In genomic region chr17:65423346-65424140, GRCh38 we compare ENCODE assay signal across 21 cellular contexts.
DNase-seq lines count a peak whose midpoint lies in the region; ATAC-seq, FAIRE-seq and TF ChIP-seq lines count a peak whose summit lies in the region.
"Had no signal": no experiment of that assay in that cellular context is flagged by ENCODE, and none has a peak within 500 bp of the region (broad histone marks: within the 10 kb centered on the region; RNA-seq: fewer than 3 reads in every experiment).

No MANE protein-coding gene starts in this region.

- TF ChIP-seq POLR2A in IMR-90 (IDR thresholded peaks at IDR 0.05; ENCODE audit: low read depth, low read length) = no peak
- no peak for TF ChIP-seq POLR2A in H1 (IDR thresholded peaks at IDR 0.05; ENCODE audit: control extremely low read depth in 1 of 2, low read depth in 2 of 2, low read length in 2 of 2)
- no peak for TF ChIP-seq POLR2A in esophagus muscularis mucosa (IDR thresholded peaks at IDR 0.05; ENCODE audit: low read depth)

- CTCF ChIA-PET in IMR-90 (lab: Yijun Ruan, JAX) = no interaction called here
- CTCF ChIA-PET in H1 (lab: Charles Lee; ENCODE audit: partially characterized antibody) = interaction anchor here (0.8 to 1.7 kb wide), 4 partner anchors 10 to 165 kb away, joined by 3 to 4 read pairs (median 4); no protein-coding TSS in a partner anchor
- CTCF ChIA-PET in Caco-2 (lab: Charles Lee) = interaction anchor here (0.8 kb wide), 1 partner anchor 37 kb away, joined by 3 read pairs; no protein-coding TSS in a partner anchor

- H3K79me1 ChIP-seq in IMR-90 (ENCODE audit: low read depth in 1 of 2, low read length in 2 of 2) (no peaks in the 10 kb centered on the region), H1 (ENCODE audit: low read depth, low read length) (no peaks in the 10 kb centered on the region), neuronal stem cell (ENCODE audit: low read depth, low read length) (no peaks in the 10 kb centered on the region)

- no peaks in the 10 kb centered on the region for H3K4me1 Mint-ChIP-seq in effector memory CD8-positive, alpha-beta T cell (ENCODE audit: low read depth in 2 of 2)
- H3K4me1 Mint-ChIP-seq in Caco-2 (ENCODE audit: low read depth, unreplicated experiment) = no peaks in the 10 kb centered on the region

- in situ Hi-C loops in IMR-90 (cut with MboI; ENCODE audit: low sequenced_read_pairs) = no loop called here

- H3K9me1 ChIP-seq in IMR-90 (ENCODE audit: insufficient read depth, low read length) = no peaks in the 10 kb centered on the region; the same call in 1 of the 2 replicates

- 40% methylated on average over 1 of the region's 9 CpGs; no CpG with 5 or more reads in 1 of the 2 experiments for WGBS in IMR-90 (ENCODE audit: extremely low coverage in 2 of 2, insufficient read length in 1 of 2), 2 experiments
- 80% methylated on average over 9 of the region's 9 CpGs; no CpG with 5 or more reads in 1 of the 2 experiments for WGBS in H1 (ENCODE audit: extremely low coverage in 1 of 2, insufficient coverage in 1 of 2, insufficient read length in 1 of 2, insufficient replicate concordance in 2 of 2, low coverage in 1 of 2, low lambda C conversion rate in 2 of 2, missing lambda C conversion rate in 1 of 2), 2 experiments
- WGBS in neuronal stem cell (ENCODE audit: extremely low coverage in 2 of 2, insufficient read length in 2 of 2, insufficient replicate concordance in 1 of 2), 2 donors = no CpG with 5 or more reads among the region's 9 CpGs
- 74% methylated on average over 9 of the region's 9 CpGs for WGBS in esophagus muscularis mucosa

- H3K4me3 ChIP-seq in IMR-90 (ENCODE audit: insufficient read depth, low read depth, low read length) = no peak overlapping the region
- H3K4me3 ChIP-seq in H1 (ENCODE audit: extremely low read depth in 1 of 4, insufficient read depth in 2 of 4, low read depth in 3 of 4, low read length in 4 of 4) = no peak overlapping the region
- H3K4me3 ChIP-seq in neuronal stem cell (ENCODE audit: low read length in 2 of 2) = no peak overlapping the region
- H3K4me3 ChIP-seq in esophagus muscularis mucosa = no peak overlapping the region
- H3K4me3 ChIP-seq in Caco-2 (ENCODE audit: low read depth, low read length) = no peak overlapping the region
- H3K4me3 ChIP-seq: GM23248, Peyer's patch, SJSA1 had no signal

- no peaks in the 10 kb centered on the region for H3K9me3 Mint-ChIP-seq in effector memory CD8-positive, alpha-beta T cell
- no peaks in the 10 kb centered on the region for H3K9me3 Mint-ChIP-seq in Caco-2 (ENCODE audit: unreplicated experiment)

- intact Hi-C loops in IMR-90 (cut with micrococcal nuclease) (no loop called here), esophagus muscularis mucosa (cut with DNase I) (no loop called here), Caco-2 (cut with micrococcal nuclease; ENCODE audit: unreplicated experiment) (no loop called here)

- no peaks in the 10 kb centered on the region for H3K4me1 ChIP-seq in IMR-90 (ENCODE audit: control insufficient read depth, insufficient read depth, low read length)
- H3K4me1 ChIP-seq in H1 (replicated peaks in 1 of 4; ENCODE audit: control insufficient read depth in 3 of 4, insufficient read depth in 4 of 4, low read length in 3 of 4) = no peaks in the 10 kb centered on the region
- H3K4me1 ChIP-seq in neuronal stem cell (ENCODE audit: control insufficient read depth in 2 of 2, insufficient read depth in 1 of 2, low read depth in 1 of 2, low read length in 2 of 2) = no peaks in the 10 kb centered on the region
- H3K4me1 ChIP-seq in esophagus muscularis mucosa = no peaks in the 10 kb centered on the region
- H3K4me1 ChIP-seq in Caco-2 = no peaks in the 10 kb centered on the region
- H3K4me1 ChIP-seq: BE2C, Peyer's patch, SJSA1 had no signal

- H3K4me2 ChIP-seq in IMR-90 (ENCODE audit: low read depth, low read length) = no peak overlapping the region
- H3K4me2 ChIP-seq in H1 (ENCODE audit: insufficient read depth in 1 of 2, low read depth in 2 of 2, low read length in 2 of 2) = no peak overlapping the region
- H3K4me2 ChIP-seq in neuronal stem cell (ENCODE audit: insufficient read depth, low read length, poor library complexity, severe bottlenecking) = no peak overlapping the region

- no peak for ATAC-seq in IMR-90 (ENCODE audit: low read depth)
- ATAC-seq in effector memory CD8-positive, alpha-beta T cell (replicated peaks) = no peak

- no peak overlapping the region for H3K4me3 Mint-ChIP-seq in effector memory CD8-positive, alpha-beta T cell
- no peak overlapping the region for H3K4me3 Mint-ChIP-seq in Caco-2 (ENCODE audit: unreplicated experiment)

- no peak overlapping the region for H3K4ac ChIP-seq in IMR-90 (ENCODE audit: low read depth, low read length)
- H3K4ac ChIP-seq in H1 (replicated peaks; ENCODE audit: insufficient read length, low read depth, low read length) = no peak overlapping the region
- H3K4ac ChIP-seq in neuronal stem cell (ENCODE audit: low read length) = no peak overlapping the region

- no peak overlapping the region for H3K14ac ChIP-seq in IMR-90 (replicated peaks; ENCODE audit: low read depth, low read length)
- H3K14ac ChIP-seq in H1 (ENCODE audit: insufficient read length) = no peak overlapping the region
- H3K14ac ChIP-seq in neuronal stem cell (ENCODE audit: low read length) = no peak overlapping the region

- no peaks in the 10 kb centered on the region for H3K23me2 ChIP-seq in H1 (ENCODE audit: low read depth, low read length)

- H2BK20ac ChIP-seq in IMR-90 (ENCODE audit: low read depth, low read length) (no peak overlapping the region), H1 (ENCODE audit: low read length) (no peak overlapping the region)

- FAIRE-seq in H1 (lab: Jason Lieb, UNC) = no peak
- FAIRE-seq: GM12891 had no signal

- H2AK5ac ChIP-seq in IMR-90 (ENCODE audit: low read depth, low read length) (no peak overlapping the region), H1 (ENCODE audit: low read depth, low read length) (no peak overlapping the region), neuronal stem cell (ENCODE audit: low read depth, low read length) (no peak overlapping the region)

- no peak overlapping the region for H4K8ac ChIP-seq in IMR-90 (ENCODE audit: low read depth in 2 of 2, low read length in 2 of 2)
- H4K8ac ChIP-seq in H1 (ENCODE audit: extremely low read depth, insufficient read depth, low read length) = no peak overlapping the region
- H4K8ac ChIP-seq in neuronal stem cell (ENCODE audit: low read depth, low read length) = no peak overlapping the region

- no peaks in the 10 kb centered on the region for H3K79me2 ChIP-seq in H1 (ENCODE audit: control insufficient read depth in 1 of 2, insufficient read depth in 2 of 2, low read length in 2 of 2)

- no peak overlapping the region for H3K27ac Mint-ChIP-seq in effector memory CD8-positive, alpha-beta T cell
- no peak overlapping the region for H3K27ac Mint-ChIP-seq in Caco-2 (ENCODE audit: unreplicated experiment)

- H3K27me3 Mint-ChIP-seq in effector memory CD8-positive, alpha-beta T cell = peaks cover 28 to 37% of the 10 kb centered on the region in 2 donors
- no peaks in the 10 kb centered on the region for H3K27me3 Mint-ChIP-seq in Caco-2 (ENCODE audit: insufficient read depth, unreplicated experiment)

- no TSS peak for BruUV-seq in IMR-90 (replicated peaks; lab: Mats Ljungman, UMichigan)
- no TSS peak for BruUV-seq in Caco-2 (replicated peaks; lab: Mats Ljungman, UMichigan)

- peak; percentile 2 for TF ChIP-seq CTCF in GM12873 (IDR thresholded peaks at IDR 0.05; ENCODE audit: insufficient read depth, low read depth, low read length, missing control alignments)
- TF ChIP-seq CTCF in IMR-90 (conservative IDR thresholded peaks at IDR 0.05; ENCODE audit: low read depth, low read length) = no peak
- TF ChIP-seq CTCF in H1 (IDR thresholded peaks at IDR 0.05; ENCODE audit: control extremely low read depth in 1 of 3, insufficient read depth in 1 of 3, low read depth in 1 of 3, low read length in 3 of 3) = peak; percentile 18 to 30 (median 21); a peak in 3 of 4 replicates
- TF ChIP-seq CTCF in esophagus muscularis mucosa (IDR thresholded peaks at IDR 0.05) = no peak
- TF ChIP-seq CTCF in Caco-2 (IDR thresholded peaks at IDR 0.05; ENCODE audit: insufficient read depth in 1 of 2, low read depth in 1 of 2, low read length in 1 of 2, severe bottlenecking in 1 of 2, unreplicated experiment in 1 of 2) = no peak

- H4K91ac ChIP-seq in IMR-90 (ENCODE audit: insufficient read depth, low read depth, low read length) = no peak overlapping the region
- no peak overlapping the region for H4K91ac ChIP-seq in H1 (replicated peaks; ENCODE audit: insufficient read length, low read length)
- H4K91ac ChIP-seq in neuronal stem cell (ENCODE audit: low read depth, low read length, poor library complexity) = no peak overlapping the region

- no peak overlapping the region for H3K56ac ChIP-seq in IMR-90 (ENCODE audit: extremely low read depth, insufficient read depth, low read length)
- no peak overlapping the region for H3K56ac ChIP-seq in H1 (replicated peaks; ENCODE audit: insufficient read length, low read depth, low read length)

- dilution Hi-C loops in IMR-90 (cut with HindIII; ENCODE audit: low sequenced_read_pairs, unreplicated experiment) = no loop called here

- H3K36me3 Mint-ChIP-seq in effector memory CD8-positive, alpha-beta T cell (ENCODE audit: insufficient read depth) = no peaks in the 10 kb centered on the region
- H3K36me3 Mint-ChIP-seq in Caco-2 (ENCODE audit: insufficient read depth, unreplicated experiment) = no peaks in the 10 kb centered on the region

- no peaks in the 10 kb centered on the region for H4K20me1 ChIP-seq in IMR-90 (ENCODE audit: insufficient read depth, low read length)
- H4K20me1 ChIP-seq in H1 (replicated peaks in 1 of 2; ENCODE audit: control insufficient read depth in 1 of 2, insufficient read depth in 2 of 2, low read length in 2 of 2) = no peaks in the 10 kb centered on the region

- H2BK120ac ChIP-seq in IMR-90 (ENCODE audit: low read depth, low read length) (no peak overlapping the region), H1 (replicated peaks; ENCODE audit: low read depth, low read length) (no peak overlapping the region), neuronal stem cell (ENCODE audit: low read depth, low read length) (no peak overlapping the region)

- H3K27me3 ChIP-seq in IMR-90 (ENCODE audit: control insufficient read depth, insufficient read depth, low read length) (no peaks in the 10 kb centered on the region), H1 (replicated peaks in 1 of 4; ENCODE audit: control insufficient read depth in 3 of 4, extremely low read depth in 1 of 4, insufficient read depth in 3 of 4, low read length in 3 of 4) (no peaks in the 10 kb centered on the region), neuronal stem cell (ENCODE audit: control insufficient read depth in 3 of 3, insufficient read depth in 3 of 3, low read depth in 1 of 3, low read length in 3 of 3) (no peaks in the 10 kb centered on the region), esophagus muscularis mucosa (no peaks in the 10 kb centered on the region), Caco-2 (replicated peaks; ENCODE audit: control insufficient read depth, insufficient read depth, low read length) (no peaks in the 10 kb centered on the region)
- H3K27me3 ChIP-seq: BE2C, Peyer's patch, SJSA1 had no signal

- H2BK5ac ChIP-seq in IMR-90 (ENCODE audit: low read depth, low read length, poor library complexity, severe bottlenecking) (no peak overlapping the region), H1 (ENCODE audit: low read depth, low read length) (no peak overlapping the region), neuronal stem cell (ENCODE audit: low read length) (no peak overlapping the region)

- TF ChIP-seq RAD21 in IMR-90 (IDR thresholded peaks at IDR 0.05; ENCODE audit: low read length) = no peak
- peak; percentile 19 to 35; a peak in 2 of 4 replicates for TF ChIP-seq RAD21 in H1 (IDR thresholded peaks at IDR 0.05 in 1 of 2, conservative IDR thresholded peaks at IDR 0.05 in 1 of 2; ENCODE audit: low read depth in 2 of 2, low read length in 2 of 2)

- TF ChIP-seq EP300 in H1 (IDR thresholded peaks at IDR 0.05; ENCODE audit: borderline replicate concordance in 1 of 2, low read depth in 2 of 2, low read length in 2 of 2) (no peak), esophagus muscularis mucosa (IDR thresholded peaks at IDR 0.05) (no peak)

- H3K9ac ChIP-seq in IMR-90 (ENCODE audit: low read depth, low read length) (no peak overlapping the region), H1 (replicated peaks in 1 of 4; ENCODE audit: extremely low read depth in 1 of 4, low read depth in 3 of 4, low read length in 3 of 4) (no peak overlapping the region), neuronal stem cell (ENCODE audit: low read depth, low read length, poor library complexity) (no peak overlapping the region)
- H3K9ac ChIP-seq: GM23248 had no signal

- POLR2A ChIA-PET in IMR-90 (lab: Charles Lee; ENCODE audit: unreplicated experiment) = no interaction called here
- POLR2A ChIA-PET in H1 (lab: Charles Lee; ENCODE audit: partially characterized antibody) = no interaction called here
- POLR2A ChIA-PET in Caco-2 (lab: Charles Lee) = no interaction called here

- H3K23ac ChIP-seq in IMR-90 (ENCODE audit: low read depth, low read length) (no peak overlapping the region), H1 (ENCODE audit: insufficient read length) (no peak overlapping the region), neuronal stem cell (ENCODE audit: low read depth, low read length, poor library complexity) (no peak overlapping the region)

- H2BK12ac ChIP-seq in H1 (ENCODE audit: low read depth, low read length) (no peak overlapping the region), neuronal stem cell (ENCODE audit: low read length) (peak overlapping the region; percentile 14)

- no peak overlapping the region for H2AK9ac ChIP-seq in IMR-90 (replicated peaks; ENCODE audit: low read depth, low read length, poor library complexity)

- no peaks in the 10 kb centered on the region; the same call in 1 of the 2 replicates for H3K9me3 ChIP-seq in IMR-90 (ENCODE audit: control insufficient read depth, insufficient read depth, low read length)
- H3K9me3 ChIP-seq in H1 (ENCODE audit: insufficient read depth in 2 of 2, low read depth in 1 of 2, low read length in 1 of 2) = 0 out of 4 replicates have a peak, but pooled peaks cover 0 to 7% of the 10 kb centered on the region in 2 experiments
- H3K9me3 ChIP-seq in neuronal stem cell (replicated peaks in 1 of 2; ENCODE audit: control insufficient read depth in 2 of 2, insufficient read depth in 1 of 2, low read depth in 1 of 2, low read length in 2 of 2) = peaks cover 0 to 8% of the 10 kb centered on the region in 2 donors
- H3K9me3 ChIP-seq in esophagus muscularis mucosa = no peaks in the 10 kb centered on the region
- H3K9me3 ChIP-seq in Caco-2 = no peaks in the 10 kb centered on the region
- H3K9me3 ChIP-seq: BE2C, SJSA1 had no signal

- DNase-seq in IMR-90 = no peak
- DNase-seq in H1 (ENCODE audit: low read depth in 1 of 2, low spot score in 2 of 2) = no peak
- DNase-seq in neuronal stem cell (ENCODE audit: low spot score) = no peak
- DNase-seq in EL = no peak
- no peak for DNase-seq in effector memory CD8-positive, alpha-beta T cell
- DNase-seq in esophagus muscularis mucosa (ENCODE audit: extremely low spot score) = no peak
- no peak for DNase-seq in Caco-2
- DNase-seq: BE2C, DMS 273 treated with DMSO at 0.1 percent for 48 hours, DMS79 treated with DMSO at 0.1 percent for 48 hours, HCEC 1CT, Kasumi-1, NCI-H1694, NCI-H2081, NCI-H2171 treated with DMSO at 0.1 percent for 48 hours, NCI-H526, Peyer's patch had no signal

- H3K18ac ChIP-seq in IMR-90 (ENCODE audit: low read depth, low read length) (no peak overlapping the region), H1 (ENCODE audit: extremely low read depth, low read length) (no peak overlapping the region), neuronal stem cell (ENCODE audit: low read length) (no peak overlapping the region)

- H4K5ac ChIP-seq in IMR-90 (ENCODE audit: low read depth, low read length) (no peak overlapping the region), H1 (ENCODE audit: insufficient read length, low read depth, low read length) (no peak overlapping the region)

- peak overlapping the region; percentile 56 for H2AFZ ChIP-seq in IMR-90 (replicated peaks; ENCODE audit: low read length, poor library complexity)
- H2AFZ ChIP-seq in H1 (ENCODE audit: low read length) = no peak overlapping the region
- no peak overlapping the region for H2AFZ ChIP-seq in neuronal stem cell (ENCODE audit: low read length)
- H2AFZ ChIP-seq: GM23248 had no signal

- H2BK15ac ChIP-seq in IMR-90 (ENCODE audit: low read depth, low read length) (no peak overlapping the region), H1 (ENCODE audit: low read length) (no peak overlapping the region), neuronal stem cell (ENCODE audit: low read length) (no peak overlapping the region)

- H3K27ac ChIP-seq in IMR-90 (ENCODE audit: insufficient read depth, low read length) = no peak overlapping the region
- no peak overlapping the region for H3K27ac ChIP-seq in H1 (ENCODE audit: low read depth, low read length)
- H3K27ac ChIP-seq in neuronal stem cell (replicated peaks; ENCODE audit: low read length) = no peak overlapping the region
- H3K27ac ChIP-seq in esophagus muscularis mucosa (replicated peaks in 1 of 4) = no peak overlapping the region
- H3K27ac ChIP-seq: GM23248, Peyer's patch, SJSA1 had no signal

- H3K36me3 ChIP-seq in IMR-90 (ENCODE audit: control insufficient read depth, insufficient read depth, low read length) = no peaks in the 10 kb centered on the region
- no peaks in the 10 kb centered on the region for H3K36me3 ChIP-seq in H1 (ENCODE audit: control insufficient read depth in 2 of 4, insufficient read depth in 4 of 4, low read length in 3 of 4)
- no peaks in the 10 kb centered on the region for H3K36me3 ChIP-seq in neuronal stem cell (replicated peaks in 1 of 2; ENCODE audit: control insufficient read depth in 2 of 2, insufficient read depth in 2 of 2, low read length in 2 of 2)
- no peaks in the 10 kb centered on the region for H3K36me3 ChIP-seq in esophagus muscularis mucosa
- H3K36me3 ChIP-seq in Caco-2 (ENCODE audit: control insufficient read depth, insufficient read depth, low read length) = no peaks in the 10 kb centered on the region
- H3K36me3 ChIP-seq: BE2C, Peyer's patch, SJSA1 had no signal

Comparison
In these comparisons a context has a peak if more than half of its experiments do, and no peak if none do; other contexts are left out.
1. CTCF ChIP-seq: peak in GM12873 (single experiment) and H1 (3 of 3); none in IMR-90 (single experiment), esophagus muscularis mucosa (0 of 3) and Caco-2 (0 of 2).